15 cellular contexts compared by ENCODE assay signal in genomic region chr22:19872779-19873137, GRCh38. TPM values are rescaled to one million over a fixed set of nuclear protein-coding genes. Genes with fewer than 3 reads are reported as not detected.
DNase-seq lines count a peak whose midpoint lies in the region; ATAC-seq and TF ChIP-seq lines count a peak whose summit lies in the region.
"Had no signal": no experiment of that assay in that cellular context is flagged by ENCODE, and none has a peak within 500 bp of the region (broad histone marks: within the 10 kb centered on the region; RNA-seq: fewer than 3 reads in every experiment).

No MANE protein-coding gene starts in this region.

- CTCF ChIA-PET in RWPE1 (lab: Yijun Ruan, JAX), result no interaction called here

- DNase-seq in NCI-H748 (lab: John Stamatoyannopoulos, UW; ENCODE audit: unreplicated experiment), result peak; percentile 10
- no peak for DNase-seq in NCI-H748 treated with DMSO at 0.1 percent for 48 hours (lab: John Stamatoyannopoulos, UW)
- DNase-seq in Daoy (ENCODE audit: low read depth), result peak; percentile 5
- no peak for DNase-seq in RWPE1 (ENCODE audit: low spot score)
- peak; percentile 6 for DNase-seq in omental fat pad (ENCODE audit: low spot score)
- DNase-seq in amniotic stem cell (lab: John Stamatoyannopoulos, UW), result no peak
- DNase-seq in medulla oblongata (ENCODE audit: extremely low spot score), result no peak
- DNase-seq: brain microvascular endothelial cell; DND-41; HFFc6; NCI-H524; stimulated activated CD4-positive, alpha-beta T cell treated with anti-CD3 and anti-CD28 coated beads, Interleukin-12 subunit alpha, Interleukin-12 subunit beta, amount 100 ng/mL, for 4 hours; trophoblast cell had no signal

- ATAC-seq in omental fat pad (ENCODE audit: low FRiP score) (no peak), HG03565 (IDR thresholded peaks at IDR 0.05; ENCODE audit: unreplicated experiment) (no peak)

- POLR2A ChIA-PET in RWPE1 (lab: Yijun Ruan, JAX; ENCODE audit: low non-redundant PET), result no interaction called here

- peak overlapping the region; percentile 99 for H3K27ac ChIP-seq in RWPE1
- H3K27ac ChIP-seq: brain microvascular endothelial cell, neural progenitor cell had no signal

- TF ChIP-seq CTCF in RWPE1 (conservative IDR thresholded peaks at IDR 0.05; ENCODE audit: low read depth) (no peak), omental fat pad (IDR thresholded peaks at IDR 0.05) (no peak)

RNA-seq across cellular contexts. Expression of gene GNB1L, which starts 18.1 kb away (rescaled TPM):
- 16.1 and 17.0 TPM in 2 replicates for total RNA-seq in Daoy (2014; rRNA removed; shearing (Covaris generic))
- total RNA-seq in omental fat pad, result 1 to 10 TPM; 4.3 to 7.6 (median 6.1) TPM

RNA-seq across cellular contexts. Expression of gene RTL10, which starts 18.1 kb away (rescaled TPM):
- total RNA-seq in Daoy (2014; rRNA removed; shearing (Covaris generic)), result 8.2 and 11.2 TPM in 2 replicates
- 10 to 100 TPM in 3 of 4 donors, 1 to 10 TPM in 1; 7.6 to 12.6 (median 10.4) TPM for total RNA-seq in omental fat pad

Comparison
In these comparisons a context has a peak if more than half of its experiments do, and no peak if none do; other contexts are left out.
1. DNase-seq: peak in NCI-H748 (single experiment), Daoy (single experiment) and omental fat pad (single experiment); none in NCI-H748 treated with DMSO at 0.1 percent for 48 hours (single experiment), RWPE1 (single experiment), amniotic stem cell (single experiment) and medulla oblongata (single experiment).